ENCODE assay signal across 8 cellular contexts in the genomic region with DNA sequence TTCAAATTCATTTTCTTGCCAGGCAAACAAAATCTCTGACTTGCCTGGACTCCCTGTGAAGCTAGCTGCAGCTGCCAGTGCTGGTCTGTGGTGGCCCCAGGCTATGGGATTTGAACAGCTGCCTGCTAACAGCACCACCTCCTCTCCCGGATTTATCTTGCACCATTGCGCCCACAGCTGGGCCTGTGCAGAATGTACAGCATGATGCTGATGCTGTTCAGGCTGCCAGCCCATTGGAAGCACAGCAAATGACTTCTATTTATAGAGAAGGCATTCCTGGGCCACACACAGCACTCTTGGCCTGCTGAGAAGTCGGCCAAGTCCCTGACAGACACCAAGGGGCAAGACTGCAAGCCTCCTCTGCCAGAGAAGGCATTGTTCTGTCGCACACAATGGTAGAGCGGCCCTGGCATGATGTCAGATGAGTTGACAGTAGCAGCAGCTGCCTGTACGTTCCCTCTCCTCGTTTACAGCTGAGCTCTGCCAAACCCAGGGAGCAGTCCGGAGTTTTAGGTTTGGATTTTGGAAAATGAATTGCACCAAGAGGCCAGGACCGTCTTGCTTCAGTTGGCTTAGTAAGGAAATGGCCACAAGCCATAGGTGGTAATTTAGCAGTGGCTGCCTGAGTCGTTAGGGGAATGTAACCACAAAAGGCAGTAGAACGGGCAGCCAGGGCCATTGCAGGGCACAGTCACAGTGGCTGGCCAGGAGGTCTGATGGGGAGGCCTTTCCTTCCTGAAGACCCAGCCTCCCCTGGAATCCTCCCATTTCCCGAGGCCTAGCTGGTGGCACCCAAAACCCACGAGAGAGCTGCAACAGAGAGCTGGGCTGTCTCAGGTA. TPM values are rescaled to one million over a fixed set of nuclear protein-coding genes. Genes with fewer than 3 reads are reported as not detected.
DNase-seq lines count a peak whose midpoint lies in the region; ATAC-seq and TF ChIP-seq lines count a peak whose summit lies in the region.

No MANE protein-coding gene starts in this region.

- DNase-seq in ELR (ENCODE audit: low read depth) (peak; percentile 96), NCI-H446 treated with DMSO at 0.1 percent for 48 hours (lab: John Stamatoyannopoulos, UW) (peak; percentile 100), breast epithelium (ENCODE audit: low spot score in 2 of 2) (peak; percentile 93), kidney tubule cell (ENCODE audit: low spot score) (peak; percentile 77), ureter (ENCODE audit: low spot score) (peak; percentile 77)

- H3K27me3 ChIP-seq in breast epithelium, result no peaks in the 10 kb centered on the region

- no peak for TF ChIP-seq POLR2A in breast epithelium (IDR thresholded peaks at IDR 0.05)

- TF ChIP-seq CTCF in breast epithelium (IDR thresholded peaks at IDR 0.05), result peak in 1 of 3 donors; percentile 31

- ATAC-seq in HG03342 (IDR thresholded peaks at IDR 0.05; ENCODE audit: unreplicated experiment) (no peak), HG02571 (IDR thresholded peaks at IDR 0.05; ENCODE audit: unreplicated experiment) (no peak), GM21576 (IDR thresholded peaks at IDR 0.05; ENCODE audit: unreplicated experiment) (no peak)

- intact Hi-C loops in breast epithelium (cut with DNase I; ENCODE audit: low total_unique reads), result no loop called here

- peaks cover 0 to 13% of the 10 kb centered on the region in 2 donors for H3K4me1 ChIP-seq in breast epithelium

- H3K36me3 ChIP-seq in breast epithelium, result no peaks in the 10 kb centered on the region

- H3K4me3 ChIP-seq in breast epithelium, result peak overlapping the region in 1 of 3 donors; percentile 4

- no peaks in the 10 kb centered on the region for H3K9me3 ChIP-seq in breast epithelium

- H3K27ac ChIP-seq in breast epithelium, result peak overlapping the region; percentile 82 to 83

RNA-seq across cellular contexts. Expression of a gene that starts 38.5 kb away (rescaled TPM):
- total RNA-seq in breast epithelium (100 to 1,000 TPM in 1 of 3 donors, 10 to 100 TPM in 2; 56.0 to 199 (median 62.5) TPM), ureter (27.7 TPM)
